In genomic region chr17:59367657-59368045, GRCh38 we compare ENCODE assay signal across 10 cellular contexts. TPM values are rescaled to one million over a fixed set of nuclear protein-coding genes. Genes with fewer than 3 reads are reported as not detected.
DNase-seq lines count a peak whose midpoint lies in the region; ATAC-seq and TF ChIP-seq lines count a peak whose summit lies in the region.
"Had no signal": no experiment of that assay in that cellular context is flagged by ENCODE, and none has a peak within 500 bp of the region (broad histone marks: within the 10 kb centered on the region; RNA-seq: fewer than 3 reads in every experiment).

No MANE protein-coding gene starts in this region.

- H3K36me3 ChIP-seq in HCT116 (ENCODE audit: control insufficient read depth in 1 of 2, insufficient read depth in 2 of 2, low read length in 2 of 2) (no peaks in the 10 kb centered on the region), stomach (peaks cover 0 to 7% (median 0%) of the 10 kb centered on the region in 4 donors), mucosa of descending colon (ENCODE audit: low read depth) (no peaks in the 10 kb centered on the region)
- H3K36me3 ChIP-seq: SJCRH30 had no signal

- H3K9me2 ChIP-seq in HCT116 (ENCODE audit: insufficient read depth), result no peaks in the 10 kb centered on the region

- RAD21 ChIA-PET in HCT116 (lab: Charles Lee; ENCODE audit: low non-redundant PET in 1 of 2, low total read pairs in 2 of 2, uncharacterized antibody in 2 of 2, unreplicated experiment in 2 of 2), result no interaction called here

- no peaks in the 10 kb centered on the region for H3K27me3 Mint-ChIP-seq in activated T-helper 17 cell treated with anti-CD3 and anti-CD28 coated beads, Interleukin-2, amount 50 U/mL, for 72 hours

- no peak for TF ChIP-seq RAD21 in HCT116 (IDR thresholded peaks at IDR 0.05; ENCODE audit: low read depth)

- no peak for TF ChIP-seq CTCF in HCT116 (IDR thresholded peaks at IDR 0.05 in 2 of 3, conservative IDR thresholded peaks at IDR 0.05 in 1 of 3; ENCODE audit: borderline replicate concordance in 1 of 3, insufficient read depth in 1 of 3, low read depth in 2 of 3, low read length in 2 of 3)
- no peak for TF ChIP-seq CTCF in stomach (IDR thresholded peaks at IDR 0.05)
- no peak for TF ChIP-seq CTCF in mucosa of descending colon (IDR thresholded peaks at IDR 0.05)

- intact Hi-C loops in HCT116 (cut with micrococcal nuclease), result no loop called here
- intact Hi-C loops in stomach (cut with DNase I; ENCODE audit: low total_unique reads), result no loop called here
- intact Hi-C loops in mucosa of descending colon (cut with DNase I, micrococcal nuclease), result no loop called here

- peaks cover 32 to 35% of the 10 kb centered on the region in 2 experiments for H3K4me1 ChIP-seq in HCT116 (ENCODE audit: control insufficient read depth in 1 of 2, insufficient read depth in 2 of 2, low read length in 2 of 2)
- peaks cover 95 to 100% (median 99%) of the 10 kb centered on the region in 4 donors for H3K4me1 ChIP-seq in stomach
- peaks cover 72% of the 10 kb centered on the region for H3K4me1 ChIP-seq in mucosa of descending colon (ENCODE audit: low read depth)

- H3K4me3 ChIP-seq in HCT116 (replicated peaks in 1 of 2; ENCODE audit: low read depth in 1 of 2, low read length in 2 of 2) (no peak overlapping the region; a peak in 1 of 4 replicates), stomach (no peak overlapping the region), mucosa of descending colon (no peak overlapping the region)
- H3K4me3 ChIP-seq: SJCRH30 had no signal

- H3K36me3 Mint-ChIP-seq in activated T-helper 17 cell treated with anti-CD3 and anti-CD28 coated beads, Interleukin-2, amount 50 U/mL, for 72 hours (ENCODE audit: low read depth), result no peaks in the 10 kb centered on the region

- CTCF ChIA-PET in HCT116 (lab: Charles Lee), result no interaction called here

- H3K27ac ChIP-seq in HCT116 (ENCODE audit: low read depth, low read length), result no peak overlapping the region
- H3K27ac ChIP-seq in layer of hippocampus (ENCODE audit: low read depth, low read length), result peak overlapping the region; percentile 96
- H3K27ac ChIP-seq in stomach, result peak overlapping the region; percentile 81 to 95 (median 85)
- H3K27ac ChIP-seq: SJCRH30 had no signal

- H2AFZ ChIP-seq in HCT116 (ENCODE audit: low read depth, low read length, poor library complexity, severe bottlenecking), result no peak overlapping the region

- peak; percentile 82 for ATAC-seq in HCT116
- no peak for ATAC-seq in activated T-helper 17 cell treated with anti-CD3 and anti-CD28 coated beads, Interleukin-2, amount 50 U/mL, for 72 hours (replicated peaks)
- ATAC-seq in mucosa of descending colon, result no peak

- no peaks in the 10 kb centered on the region for H4K20me1 ChIP-seq in HCT116 (ENCODE audit: insufficient read depth)

- no peaks in the 10 kb centered on the region for H3K27me3 ChIP-seq in HCT116 (ENCODE audit: insufficient read depth, low read length)
- H3K27me3 ChIP-seq in layer of hippocampus (ENCODE audit: control insufficient read depth, insufficient read depth, low read length), result no peaks in the 10 kb centered on the region
- no peaks in the 10 kb centered on the region for H3K27me3 ChIP-seq in stomach
- H3K27me3 ChIP-seq: SJCRH30 had no signal

- H3K9me3 Mint-ChIP-seq in activated T-helper 17 cell treated with anti-CD3 and anti-CD28 coated beads, Interleukin-2, amount 50 U/mL, for 72 hours, result no peaks in the 10 kb centered on the region

- H3K79me2 ChIP-seq in HCT116 (ENCODE audit: insufficient read depth, low read length), result no peaks in the 10 kb centered on the region

- H3K9me3 ChIP-seq in HCT116 (ENCODE audit: control insufficient read depth in 1 of 2, insufficient read depth in 1 of 2, low read depth in 1 of 2, low read length in 2 of 2) (no peaks in the 10 kb centered on the region), stomach (no peaks in the 10 kb centered on the region), mucosa of descending colon (no peaks in the 10 kb centered on the region)
- H3K9me3 ChIP-seq: SJCRH30 had no signal

- H3K4me1 Mint-ChIP-seq in activated T-helper 17 cell treated with anti-CD3 and anti-CD28 coated beads, Interleukin-2, amount 50 U/mL, for 72 hours, result peaks cover 43% of the 10 kb centered on the region

- BruUV-seq in HCT116 (replicated peaks; lab: Mats Ljungman, UMichigan), result no TSS peak

- H3K9ac ChIP-seq in HCT116 (ENCODE audit: low read length), result no peak overlapping the region

- TF ChIP-seq EP300 in stomach (IDR thresholded peaks at IDR 0.05), result no peak

- H3K4me2 ChIP-seq in HCT116 (ENCODE audit: low read length), result peak overlapping the region; percentile 51

- WGBS in stomach, 5 donors, result 32 to 62% (median 38%) methylated on average over 1 of the region's 1 CpG

- TF ChIP-seq POLR2A in HCT116 (IDR thresholded peaks at IDR 0.05; ENCODE audit: borderline replicate concordance, extremely low read depth, insufficient read depth, insufficient read length) (no peak), stomach (IDR thresholded peaks at IDR 0.05) (no peak)

- DNase-seq in HCT116 (ENCODE audit: low read depth, low spot score) (peak; percentile 32), stomach (no peak), RKO (ENCODE audit: low spot score) (no peak), EL (no peak), mucosa of descending colon (no peak), NAMALWA (ENCODE audit: low spot score) (no peak)
- DNase-seq: effector CD8-positive, alpha-beta T cell had no signal

- peak overlapping the region; percentile 66 for H3K27ac Mint-ChIP-seq in activated T-helper 17 cell treated with anti-CD3 and anti-CD28 coated beads, Interleukin-2, amount 50 U/mL, for 72 hours

- POLR2A ChIA-PET in HCT116 (lab: Charles Lee), result no interaction called here

- peak overlapping the region; percentile 62 for H3K4me3 Mint-ChIP-seq in activated T-helper 17 cell treated with anti-CD3 and anti-CD28 coated beads, Interleukin-2, amount 50 U/mL, for 72 hours

TF ChIP-seq in HCT116, 20 proteins besides CTCF, POLR2A, EP300 and RAD21:
- TF ChIP-seq SIN3A (IDR thresholded peaks at IDR 0.05; ENCODE audit: low read depth) (peak; percentile 21; the same call in 1 of the 2 replicates), ZNF274 (IDR thresholded peaks at IDR 0.05; ENCODE audit: low read depth, low read length) (no peak), ZFX (IDR thresholded peaks at IDR 0.05) (no peak), ELF1 (IDR thresholded peaks at IDR 0.05; ENCODE audit: borderline replicate concordance, low read depth) (no peak), FOSL1 (IDR thresholded peaks at IDR 0.05; ENCODE audit: low read depth) (peak; percentile 76), CBX3 (IDR thresholded peaks at IDR 0.05; ENCODE audit: low read depth) (peak; percentile 93), ATF3 (IDR thresholded peaks at IDR 0.05) (peak; percentile 45; the same call in 1 of the 2 replicates), SRF (IDR thresholded peaks at IDR 0.05; ENCODE audit: low read depth) (no peak), SP1 (IDR thresholded peaks at IDR 0.05; ENCODE audit: low read depth) (peak; percentile 81), JUND (IDR thresholded peaks at IDR 0.05) (peak; percentile 84), EZH2 (IDR thresholded peaks at IDR 0.05) (no peak), EGR1 (IDR thresholded peaks at IDR 0.05; ENCODE audit: low read depth) (no peak), POLR2AphosphoS5 (IDR thresholded peaks at IDR 0.05; ENCODE audit: low read depth, low read length) (0 out of 2 replicates have a peak, but pooled peaks have one; percentile 27), YY1 (IDR thresholded peaks at IDR 0.05; ENCODE audit: extremely low read depth, insufficient replicate concordance, low read depth, low read length) (no peak), CEBPB (IDR thresholded peaks at IDR 0.05; ENCODE audit: low read depth) (peak; percentile 71), TCF7L2 (IDR thresholded peaks at IDR 0.05; ENCODE audit: borderline replicate concordance, extremely low read depth, insufficient read depth, insufficient read length) (no peak)

RNA-seq across cellular contexts. Expression of gene YPEL2, which starts 36.2 kb away (rescaled TPM):
- total RNA-seq in HCT116 (2021; ENCODE audit: unreplicated experiment), result 4.7 TPM
- 2.7 and 4.1 TPM in 2 replicates for polyA plus RNA-seq in HCT116 (2012)
- 10 to 100 TPM; 11.6 to 20.0 TPM for total RNA-seq in activated T-helper 17 cell treated with anti-CD3 and anti-CD28 coated beads, Interleukin-2, amount 50 U/mL, for 72 hours
- total RNA-seq in stomach, result 10 to 100 TPM; 22.2 to 60.8 (median 37.8) TPM
- 10 to 100 TPM in 1 of 3 donors, 1 to 10 TPM in 2; 4.4 to 10.4 (median 9.0) TPM for polyA plus RNA-seq in stomach
- total RNA-seq in mucosa of descending colon, result 10 to 100 TPM; 29.6 to 33.8 (median 32.8) TPM
